10 cellular contexts compared by ENCODE assay signal in the genomic region with DNA sequence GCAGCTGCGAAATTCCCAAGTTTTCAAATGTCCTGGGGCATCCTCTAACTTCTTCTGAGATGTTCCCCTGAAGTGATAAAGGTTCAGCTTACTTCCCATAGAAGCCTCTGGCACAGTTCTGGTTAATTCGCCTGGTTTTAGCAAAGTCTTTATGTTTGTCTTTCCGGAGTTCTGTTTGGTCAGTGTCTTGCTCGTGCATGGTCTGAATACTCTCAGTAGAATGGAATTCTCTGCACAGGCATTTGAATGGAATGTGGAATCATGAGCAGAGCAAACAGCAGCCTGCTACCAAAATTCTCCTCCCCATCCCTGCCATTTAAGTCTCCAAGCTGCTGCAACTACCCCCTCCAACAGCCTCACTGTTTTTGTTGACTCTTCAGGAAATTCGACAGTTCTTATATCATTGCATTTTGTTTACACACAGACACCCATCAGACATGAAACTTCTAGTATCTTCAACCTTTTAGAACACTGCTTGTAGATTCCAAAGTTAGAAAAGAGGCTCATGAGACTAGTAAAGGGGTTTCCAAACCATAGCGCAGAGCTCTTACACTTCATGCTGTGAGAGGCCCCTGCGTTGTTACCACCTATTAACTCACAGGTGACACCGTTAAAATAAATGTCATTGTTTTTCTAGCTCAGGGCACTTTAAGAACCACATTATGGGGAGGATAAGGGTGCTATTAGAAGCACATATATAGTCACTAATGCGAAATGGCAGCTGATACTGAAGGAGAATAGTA.
A peak's percentile ranks its signal among the peaks of the same experiment; 100 is the strongest.
DNase-seq lines count a peak whose midpoint lies in the region; ATAC-seq, FAIRE-seq and TF ChIP-seq lines count a peak whose summit lies in the region.
"Had no signal": no experiment of that assay in that cellular context is flagged by ENCODE, and none has a peak within 500 bp of the region (broad histone marks: within the 10 kb centered on the region; RNA-seq: fewer than 3 reads in every experiment).

No MANE protein-coding gene starts in this region.

- no peak for TF ChIP-seq EP300 in transverse colon (IDR thresholded peaks at IDR 0.05; ENCODE audit: low read depth)

- no peaks in the 10 kb centered on the region for H3K27me3 ChIP-seq in transverse colon
- H3K27me3 ChIP-seq in WERI-Rb-1 (ENCODE audit: insufficient read depth, low read depth, severe bottlenecking), result no peaks in the 10 kb centered on the region

- H3K4me3 ChIP-seq in astrocyte of the spinal cord (ENCODE audit: low read depth, low read length) (no peak overlapping the region), transverse colon (no peak overlapping the region), WERI-Rb-1 (ENCODE audit: low read depth, low read length) (no peak overlapping the region)

- peaks cover 7 to 30% (median 14%) of the 10 kb centered on the region in 4 donors for H3K4me1 ChIP-seq in transverse colon

- FAIRE-seq in D721Med (lab: Jason Lieb, UNC), result no peak
- FAIRE-seq: colon had no signal

- H3K27ac ChIP-seq in transverse colon (peak overlapping the region; percentile 27 to 46 (median 31)), WERI-Rb-1 (no peak overlapping the region)

- 50 to 64% methylated on average over 6 to 9 of the region's 9 CpGs for WGBS in transverse colon (ENCODE audit: low coverage in 1 of 2), 2 donors

- H3K9me3 ChIP-seq in transverse colon, result no peaks in the 10 kb centered on the region
- H3K9me3 ChIP-seq in WERI-Rb-1 (ENCODE audit: severe bottlenecking), result no peaks in the 10 kb centered on the region

- intact Hi-C loops in transverse colon (cut with DNase I; ENCODE audit: low total_unique reads), result no loop called here

- no peak for ATAC-seq in HG03139 (IDR thresholded peaks at IDR 0.05; ENCODE audit: unreplicated experiment)

- TF ChIP-seq POLR2A in transverse colon (IDR thresholded peaks at IDR 0.05), result no peak

- TF ChIP-seq CTCF in astrocyte of the spinal cord (IDR thresholded peaks at IDR 0.05; ENCODE audit: low read depth, low read length) (no peak), transverse colon (IDR thresholded peaks at IDR 0.05) (no peak), WERI-Rb-1 (IDR thresholded peaks at IDR 0.05; ENCODE audit: low read depth, low read length) (no peak), D721Med (IDR thresholded peaks at IDR 0.05; ENCODE audit: insufficient read depth, missing control alignments) (no peak)

- peak; percentile 78 for DNase-seq in HS-5 (ENCODE audit: low read depth)
- DNase-seq in astrocyte of the spinal cord (ENCODE audit: low read depth, low spot score), result peak; percentile 85
- peak; percentile 25 for DNase-seq in iPS-NIHi7 (ENCODE audit: extremely low spot score)
- no peak for DNase-seq in transverse colon
- DNase-seq in stimulated activated CD4-positive, alpha-beta T cell treated with anti-CD3 and anti-CD28 coated beads, Interleukin-4, amount 100 ng/mL, for 24 hours, result no peak
- DNase-seq in WERI-Rb-1, result no peak
- DNase-seq in D721Med (ENCODE audit: insufficient read length, low spot score), result no peak
- DNase-seq: stimulated activated CD4-positive, alpha-beta T cell treated with anti-CD3 and anti-CD28 coated beads, Interleukin-1b, Interleukin-23, amount 100 ng/mL, for 48 hours had no signal

- H3K36me3 ChIP-seq in transverse colon (no peaks in the 10 kb centered on the region), WERI-Rb-1 (no peaks in the 10 kb centered on the region)

- in situ Hi-C loops in astrocyte of the spinal cord (cut with HindIII; ENCODE audit: low sequenced_read_pairs), result no loop called here
- in situ Hi-C loops in transverse colon (cut with MboI; ENCODE audit: low pct_ligation_motif_present in 1 of 4, low pct_unique_long_range_greater_than_20kb in 1 of 4, low sequenced_read_pairs in 3 of 4), result no loop called here

Comparison
In these comparisons a context has a peak if more than half of its experiments do, and no peak if none do; other contexts are left out.
1. DNase-seq: peak in HS-5 (single experiment), astrocyte of the spinal cord (single experiment) and iPS-NIHi7 (single experiment); none in transverse colon (single experiment), stimulated activated CD4-positive, alpha-beta T cell treated with anti-CD3 and anti-CD28 coated beads, Interleukin-4, amount 100 ng/mL, for 24 hours (single experiment), WERI-Rb-1 (single experiment) and D721Med (single experiment).